ENCODE assay signal across 8 cellular contexts in the genomic region with DNA sequence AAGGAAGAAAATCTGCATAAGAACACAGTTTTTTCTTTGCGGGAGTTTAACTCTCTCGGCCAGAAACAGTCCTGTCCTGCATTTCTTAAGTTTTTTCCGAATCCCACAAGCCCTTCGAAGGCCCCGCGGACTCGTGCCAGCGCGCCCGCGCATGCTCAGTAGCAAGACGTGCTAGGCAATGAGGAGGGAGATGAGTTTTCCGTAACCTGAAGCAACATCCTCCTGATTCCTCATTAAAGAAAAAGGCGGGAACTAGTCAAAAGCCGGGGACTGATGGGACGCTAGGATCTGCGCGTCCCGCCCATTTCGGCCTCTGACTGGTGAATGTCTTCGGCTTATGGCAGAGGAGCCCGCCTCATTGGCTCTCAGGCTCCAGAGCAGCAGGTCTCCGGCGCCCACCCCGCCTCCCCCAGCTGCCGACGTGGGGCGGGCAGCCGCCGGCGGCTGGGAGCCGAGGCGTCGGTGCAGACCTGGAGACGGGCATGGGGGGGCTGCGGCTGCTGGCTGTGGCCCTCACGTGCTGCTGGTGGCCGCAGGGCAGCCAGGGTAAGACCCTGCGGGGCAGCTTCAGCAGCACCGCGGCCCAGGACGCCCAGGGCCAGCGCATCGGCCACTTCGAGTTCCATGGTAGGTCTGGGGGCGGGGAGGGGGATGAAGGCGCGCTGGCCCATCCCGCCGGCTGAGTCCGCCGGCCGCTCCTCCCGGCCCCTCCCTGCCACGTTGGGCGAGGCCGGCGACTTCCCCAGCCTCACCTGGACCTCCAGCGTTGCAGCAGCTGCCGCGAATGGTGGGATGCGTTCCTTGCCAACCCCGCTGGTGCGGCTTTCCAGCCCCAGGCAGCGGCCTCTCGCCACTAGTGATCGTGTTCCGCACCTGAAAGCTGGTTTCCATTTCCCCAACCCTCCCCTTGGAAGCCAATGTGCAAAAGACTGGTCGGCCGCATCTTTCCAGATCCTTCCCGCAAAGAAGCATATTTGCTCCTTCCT. TPM values are rescaled to one million over a fixed set of nuclear protein-coding genes. Genes with fewer than 3 reads are reported as not detected.
A peak's percentile ranks its signal among the peaks of the same experiment; 100 is the strongest.
DNase-seq lines count a peak whose midpoint lies in the region; ATAC-seq and TF ChIP-seq lines count a peak whose summit lies in the region.

A gene (plus strand): TSS at position 412 of the 986 bp plus-strand sequence. CDS start 71 bp downstream, at position 483.

- peak within 1 kb of the TSS; percentile 74 for H3K4me2 ChIP-seq in OCI-LY3 (ENCODE audit: low read length)

- H3K79me2 ChIP-seq in OCI-LY3 (ENCODE audit: low read length), result peaks cover 16% of the 10 kb centered on the region

- ATAC-seq in GM21515 (IDR thresholded peaks at IDR 0.05; ENCODE audit: unreplicated experiment), result peak; percentile 99

- H3K4me3 ChIP-seq in HUES64 (ENCODE audit: low read length) (peak within 1 kb of the TSS; percentile 92), OCI-LY3 (ENCODE audit: low read length) (peak within 1 kb of the TSS; percentile 90)

- H4K20me1 ChIP-seq in OCI-LY3 (ENCODE audit: insufficient read depth, low read length), result no peaks in the 10 kb centered on the region

- H3K4me1 ChIP-seq in HUES64 (ENCODE audit: insufficient read depth, low read length) (peaks cover 4% of the 10 kb centered on the region), OCI-LY3 (ENCODE audit: low read length) (peaks cover 8% of the 10 kb centered on the region)

- H3K36me3 ChIP-seq in HUES64 (ENCODE audit: insufficient read depth, low read length), result peaks cover 16% of the 10 kb centered on the region
- H3K36me3 ChIP-seq in OCI-LY3 (replicated peaks; ENCODE audit: low read depth, low read length), result peaks cover 13% of the 10 kb centered on the region

- H3K9ac ChIP-seq in HUES64 (ENCODE audit: low read depth, low read length) (peak within 1 kb of the TSS; percentile 87), OCI-LY3 (ENCODE audit: low read length) (peak within 1 kb of the TSS; percentile 76)

- H3K27ac ChIP-seq in HUES64 (ENCODE audit: low read depth, low read length) (peak within 1 kb of the TSS; percentile 80; the same call in 1 of the 2 replicates), OCI-LY3 (ENCODE audit: low read length) (peak within 1 kb of the TSS; percentile 10)

- H3K27me3 ChIP-seq in HUES64 (ENCODE audit: insufficient read depth, low read length), result peaks cover 13% of the 10 kb centered on the region
- H3K27me3 ChIP-seq in OCI-LY3 (ENCODE audit: low read depth, low read length), result no peaks in the 10 kb centered on the region

- DNase-seq in DMS 273 (lab: John Stamatoyannopoulos, UW; ENCODE audit: unreplicated experiment), result peak; percentile 98
- DNase-seq in activated T-cell treated with anti-CD3 and anti-CD28 coated beads for 24 hours (ENCODE audit: low read depth), result peak; percentile 86
- DNase-seq in epidermal melanocyte (ENCODE audit: insufficient read length, low spot score), result peak; percentile 96
- DNase-seq in midbrain (lab: John Stamatoyannopoulos, UW), result peak; percentile 97
- DNase-seq in stimulated activated CD8-positive, alpha-beta memory T cell treated with anti-CD3 and anti-CD28 coated beads, Interleukin-15, amount 100 ng/mL, for 48 hours (ENCODE audit: low read depth in 2 of 2), result peak; percentile 88 to 91

- under 1% methylated on average over 71 of the region's 71 CpGs for WGBS in HUES64

- peak within 1 kb of the TSS; percentile 66 for H2AFZ ChIP-seq in OCI-LY3 (ENCODE audit: low read depth, low read length)

- H3K9me3 ChIP-seq in HUES64 (ENCODE audit: insufficient read depth, low read depth, low read length) (peaks cover 4% of the 10 kb centered on the region; the same call in 1 of the 2 replicates), OCI-LY3 (ENCODE audit: insufficient read depth, low read length) (no peaks in the 10 kb centered on the region)

- no peak for TF ChIP-seq CTCF in OCI-LY3 (IDR thresholded peaks at IDR 0.05; ENCODE audit: low read depth, low read length)

RNA-seq across cellular contexts. Expression of the gene that starts here (rescaled TPM):
- 2.7 TPM for polyA plus RNA-seq in HUES64 (2013, experiment 1 of 2)
- 3.2 TPM for polyA plus RNA-seq in HUES64 (2013, experiment 2 of 2)

Comparison
In these comparisons a context has a peak if more than half of its experiments do, and no peak if none do; other contexts are left out.
1. Peak in every context shown above with its lines: DNase-seq, ATAC-seq, H3K4me3 ChIP-seq and H3K27ac ChIP-seq.